In genomic region chr6:7273709-7274108, GRCh38 we compare ENCODE assay signal across 22 cellular contexts.
"Had no signal": no experiment of that assay in that cellular context is flagged by ENCODE, and none has a peak within 500 bp of the region (broad histone marks: within the 10 kb centered on the region; RNA-seq: fewer than 3 reads in every experiment).

No MANE protein-coding gene starts in this region.

- H3K4me1 Mint-ChIP-seq: endodermal cell, mesothelial cell of epicardium had no signal

- H3K27me3 Mint-ChIP-seq: dendritic cell treated with granulocyte-macrophage colony-stimulating factor and Interleukin-4, amounts not matched to agents 40 ng/mL and 50 ng/mL, for 4 days; naive B cell had no signal

- H3K36me3 Mint-ChIP-seq: activated naive CD4-positive, alpha-beta T cell treated with anti-CD3 and anti-CD28 coated beads, Interleukin-2, amount 50 U/mL, for 72 hours; mesothelial cell of epicardium; naive B cell had no signal

- H3K27me3 ChIP-seq: upper lobe of right lung had no signal

- H3K4me3 ChIP-seq: psoas muscle, smooth muscle cell, thoracic aorta, upper lobe of right lung had no signal

- H3K4me1 ChIP-seq: psoas muscle, upper lobe of right lung had no signal

- H3K9me3 Mint-ChIP-seq: activated naive CD4-positive, alpha-beta T cell treated with anti-CD3 and anti-CD28 coated beads, Interleukin-2, amount 50 U/mL, for 72 hours; activated T-helper 2 cell treated with anti-CD3 and anti-CD28 coated beads, Interferon-gamma antibody, Interleukin-2, Interleukin-4, amounts not matched to agents 10 μg/mL and 5 μg/mL and 100 μg/mL, durations not matched to agents 14 hours and 24 hours and 36 hours; central memory CD8-positive, alpha-beta T cell; dendritic cell treated with granulocyte-macrophage colony-stimulating factor and Interleukin-4, amounts not matched to agents 40 ng/mL and 50 ng/mL, for 4 days; endodermal cell; mesothelial cell of epicardium; naive B cell; nephron progenitor cell had no signal

- H3K9me3 ChIP-seq: psoas muscle, thoracic aorta, upper lobe of right lung had no signal

- H3K27ac ChIP-seq: parathyroid adenoma, psoas muscle, thoracic aorta, upper lobe of right lung had no signal

- ATAC-seq: activated naive CD4-positive, alpha-beta T cell treated with anti-CD3 and anti-CD28 coated beads, Interleukin-2, amount 50 U/mL, for 72 hours; esophagus mucosa; psoas muscle; upper lobe of right lung had no signal

- H3K36me3 ChIP-seq: thoracic aorta, upper lobe of right lung had no signal

- DNase-seq: activated CD4-positive, alpha-beta T cell treated with anti-CD3 and anti-CD28 coated beads for 4 hours; activated CD4-positive, alpha-beta T cell treated with anti-CD3 and anti-CD28 coated beads, Interleukin-2, amount 50 U/mL, for 48 hours; activated CD4-positive, CD25-positive, alpha-beta regulatory T cell; anterior cingulate cortex; endodermal cell; foreskin fibroblast; hippocampal formation; naive B cell; nephron progenitor cell; psoas muscle; stimulated activated CD4-positive, alpha-beta T cell treated with anti-CD3 and anti-CD28 coated beads, Interleukin-1b, Interleukin-23, amount 100 ng/mL, for 48 hours; stimulated activated naive CD4-positive, alpha-beta T cell treated with Interleukin-2 at 50 U/mL for 16 hours; upper lobe of right lung had no signal

- H3K4me3 Mint-ChIP-seq: central memory CD8-positive, alpha-beta T cell; dendritic cell treated with granulocyte-macrophage colony-stimulating factor and Interleukin-4, amounts not matched to agents 40 ng/mL and 50 ng/mL, for 4 days; endodermal cell; mesothelial cell of epicardium; nephron progenitor cell had no signal

- H2AFZ ChIP-seq: parathyroid adenoma had no signal

- H3K27ac Mint-ChIP-seq: activated naive CD4-positive, alpha-beta T cell treated with anti-CD3 and anti-CD28 coated beads, Interleukin-2, amount 50 U/mL, for 72 hours; activated T-helper 2 cell treated with anti-CD3 and anti-CD28 coated beads, Interferon-gamma antibody, Interleukin-2, Interleukin-4, amounts not matched to agents 10 μg/mL and 5 μg/mL and 100 μg/mL, durations not matched to agents 14 hours and 24 hours and 36 hours; dendritic cell treated with granulocyte-macrophage colony-stimulating factor and Interleukin-4, amounts not matched to agents 40 ng/mL and 50 ng/mL, for 4 days; endodermal cell; mesothelial cell of epicardium; nephron progenitor cell had no signal

- H3K9ac ChIP-seq: parathyroid adenoma had no signal

- H3K4me2 ChIP-seq: smooth muscle cell had no signal
